ENCODE assay signal across 1 cellular context in genomic region chr3:105790534-105790933, GRCh38.
TF ChIP-seq lines count a peak whose summit lies in the region.

No MANE protein-coding gene starts in this region.

TF ChIP-seq in GM23338, 12 proteins besides CTCF, POLR2A, EP300 and RAD21 (continued from another document):
- no peak for TF ChIP-seq JUNB (IDR thresholded peaks at IDR 0.05; ENCODE audit: unreplicated experiment)
- no peak for TF ChIP-seq REST (IDR thresholded peaks at IDR 0.05; ENCODE audit: unreplicated experiment)
- TF ChIP-seq EZH2 (IDR thresholded peaks at IDR 0.05; ENCODE audit: low read depth, unreplicated experiment) = no peak
TF ChIP-seq in GM23338: peak in this region for 0.
